9 cellular contexts compared by ENCODE assay signal in genomic region chr11:129785383-129786111, GRCh38. TPM values are rescaled to one million over a fixed set of nuclear protein-coding genes. Genes with fewer than 3 reads are reported as not detected.
DNase-seq lines count a peak whose midpoint lies in the region; ATAC-seq, FAIRE-seq and TF ChIP-seq lines count a peak whose summit lies in the region.
"Had no signal": no experiment of that assay in that cellular context is flagged by ENCODE, and none has a peak within 500 bp of the region (broad histone marks: within the 10 kb centered on the region; RNA-seq: fewer than 3 reads in every experiment).

No MANE protein-coding gene starts in this region.

- no peaks in the 10 kb centered on the region for H3K4me1 ChIP-seq in HEK293 (ENCODE audit: control insufficient read depth, insufficient read depth, low read length)
- peaks cover 9% of the 10 kb centered on the region for H3K4me1 ChIP-seq in keratinocyte (ENCODE audit: control insufficient read depth, extremely low read depth, insufficient read depth, low read length)
- H3K4me1 ChIP-seq in right atrium auricular region: no peaks in the 10 kb centered on the region

- dilution Hi-C loops in keratinocyte (cut with MboI; ENCODE audit: extremely low pct_ligation_motif_present, low sequenced_read_pairs): no loop called here

- POLR2A ChIA-PET in HEK293 (lab: Yijun Ruan, JAX): no interaction called here

- H3K9me3 ChIP-seq in HEK293 (ENCODE audit: control insufficient read depth, insufficient read depth, low read depth, low read length) (no peaks in the 10 kb centered on the region), keratinocyte (ENCODE audit: control insufficient read depth, low read depth, low read length) (no peaks in the 10 kb centered on the region), WERI-Rb-1 (ENCODE audit: severe bottlenecking) (no peaks in the 10 kb centered on the region), right atrium auricular region (no peaks in the 10 kb centered on the region)

- no peaks in the 10 kb centered on the region for H3K79me2 ChIP-seq in keratinocyte (ENCODE audit: control insufficient read depth, insufficient read depth, low read length)

- H4K20me1 ChIP-seq in keratinocyte (ENCODE audit: control insufficient read depth, extremely low read depth, insufficient read depth, low read length): no peaks in the 10 kb centered on the region

- H3K27ac ChIP-seq in HEK293 (ENCODE audit: extremely low read depth, low read depth, low read length) (no peak overlapping the region), keratinocyte (ENCODE audit: control insufficient read depth, insufficient read depth, low read length) (no peak overlapping the region), WERI-Rb-1 (no peak overlapping the region), right atrium auricular region (no peak overlapping the region)
- H3K27ac ChIP-seq: skin epidermis had no signal

- no peaks in the 10 kb centered on the region for H3K27me3 ChIP-seq in keratinocyte (ENCODE audit: control insufficient read depth, extremely low read depth, insufficient read depth, low read length)
- H3K27me3 ChIP-seq in WERI-Rb-1 (ENCODE audit: insufficient read depth, low read depth, severe bottlenecking): no peaks in the 10 kb centered on the region
- H3K27me3 ChIP-seq in right atrium auricular region: no peaks in the 10 kb centered on the region

- DNase-seq in CD1c-positive myeloid dendritic cell (ENCODE audit: extremely low spot score) (peak; percentile 36), RKO (ENCODE audit: low spot score) (peak; percentile 16), keratinocyte (ENCODE audit: low read depth, low spot score) (no peak), WERI-Rb-1 (no peak), right atrium auricular region (ENCODE audit: low spot score) (no peak)
- DNase-seq in stimulated activated naive CD4-positive, alpha-beta T cell treated with Interleukin-2 at 50 U/mL for 16 hours (lab: John Stamatoyannopoulos, UW): no peak

- FAIRE-seq in keratinocyte (lab: Jason Lieb, UNC): peak; percentile 55

- CTCF ChIA-PET in HEK293 (lab: Yijun Ruan, JAX): interaction anchor here (0.6 to 2.4 kb wide), 14 partner anchors 12 to 1639 kb away, joined by 3 to 20 read pairs (median 4); no protein-coding TSS in a partner anchor

- H2AFZ ChIP-seq in keratinocyte (ENCODE audit: control insufficient read depth, low read length): no peak overlapping the region

- TF ChIP-seq CTCF in HEK293 (tag by site-specific recombination; IDR thresholded peaks at IDR 0.05) (no peak), keratinocyte (optimal IDR thresholded peaks at IDR 0.05 in 1 of 3, IDR thresholded peaks at IDR 0.05 in 1 of 3, conservative IDR thresholded peaks at IDR 0.05 in 1 of 3; ENCODE audit: extremely low read depth in 1 of 3, insufficient read depth in 2 of 3, low read length in 3 of 3) (peak; percentile 24 to 57 (median 49)), WERI-Rb-1 (IDR thresholded peaks at IDR 0.05; ENCODE audit: low read depth, low read length) (no peak), right atrium auricular region (IDR thresholded peaks at IDR 0.05) (peak in 1 of 2 donors; percentile 31)

- H3K4me2 ChIP-seq in keratinocyte (ENCODE audit: control insufficient read depth, extremely low read depth, insufficient read depth, low read depth, low read length): no peak overlapping the region

- H3K9ac ChIP-seq in keratinocyte (ENCODE audit: control insufficient read depth, extremely low read depth, insufficient read depth, low read length): peak overlapping the region; percentile 15

- H3K36me3 ChIP-seq in HEK293 (ENCODE audit: control insufficient read depth in 2 of 2, insufficient read depth in 1 of 2, low read length in 2 of 2) (no peaks in the 10 kb centered on the region), keratinocyte (ENCODE audit: control insufficient read depth in 2 of 2, extremely low read depth in 1 of 2, insufficient read depth in 2 of 2, low read length in 2 of 2) (no peaks in the 10 kb centered on the region), WERI-Rb-1 (no peaks in the 10 kb centered on the region), right atrium auricular region (no peaks in the 10 kb centered on the region)

- H3K9me1 ChIP-seq in keratinocyte (ENCODE audit: control insufficient read depth, extremely low read depth, insufficient read depth, low read length): no peaks in the 10 kb centered on the region

- H3K4me3 ChIP-seq in HEK293 (ENCODE audit: low read depth, low read length) (no peak overlapping the region), keratinocyte (ENCODE audit: control insufficient read depth in 2 of 3, extremely low read depth in 1 of 3, insufficient read depth in 2 of 3, low read depth in 1 of 3, low read length in 3 of 3) (no peak overlapping the region), WERI-Rb-1 (ENCODE audit: low read depth, low read length) (no peak overlapping the region), right atrium auricular region (no peak overlapping the region)
- H3K4me3 ChIP-seq: skin epidermis had no signal

- no peak for ATAC-seq in GM19324 (IDR thresholded peaks at IDR 0.05; ENCODE audit: low FRiP score, unreplicated experiment)

TF ChIP-seq in HEK293, 187 proteins besides CTCF, POLR2A, EP300 and RAD21:
- no peak for TF ChIP-seq ZNF48 (tag by site-specific recombination; IDR thresholded peaks at IDR 0.05)
- TF ChIP-seq ZNF654 (tag by site-specific recombination; IDR thresholded peaks at IDR 0.05; ENCODE audit: low read depth): peak; percentile 51

RNA-seq across cellular contexts. Expression of gene TMEM45B, which starts 30.1 kb away (rescaled TPM):
- 2.1 to 4.1 TPM (median 2.6 TPM) in 3 replicates for polyA plus RNA-seq in keratinocyte
- polyA plus RNA-seq in keratinocyte (2011; ENCODE audit: low read depth): 61.5 TPM
- 1.3 and 2.5 TPM in 2 replicates for polyA plus RNA-seq in keratinocyte (2011; cell fraction: cytosol; rRNA removed)
- polyA plus RNA-seq in keratinocyte (2011; cell fraction: nucleus; rRNA removed): 5.7 and 6.6 TPM in 2 replicates
- polyA plus RNA-seq in keratinocyte (2012; ENCODE audit: low replicate concordance): 1.5 and 105 TPM in 2 replicates
- polyA minus RNA-seq in keratinocyte: 2.4 to 4.1 TPM (median 3.5 TPM) in 3 replicates
- not detected for polyA minus RNA-seq in keratinocyte (2011; cell fraction: cytosol; rRNA and poly(A)+ RNA removed)
- 1.6 and 2.2 TPM in 2 replicates for polyA minus RNA-seq in keratinocyte (2011; cell fraction: nucleus; rRNA and poly(A)+ RNA removed)
- total RNA-seq in right atrium auricular region: not detected

Comparison
In these comparisons a context has a peak if more than half of its experiments do, and no peak if none do; other contexts are left out.
1. DNase-seq: peak in CD1c-positive myeloid dendritic cell (single experiment) and RKO (single experiment); none in keratinocyte (single experiment), WERI-Rb-1 (single experiment), stimulated activated naive CD4-positive, alpha-beta T cell treated with Interleukin-2 at 50 U/mL for 16 hours (single experiment) and right atrium auricular region (single experiment).
2. CTCF ChIP-seq: peak in keratinocyte (3 of 3); none in HEK293 (single experiment) and WERI-Rb-1 (single experiment).